Comparison of ENCODE assay signal across 39 cellular contexts in the genomic region with DNA sequence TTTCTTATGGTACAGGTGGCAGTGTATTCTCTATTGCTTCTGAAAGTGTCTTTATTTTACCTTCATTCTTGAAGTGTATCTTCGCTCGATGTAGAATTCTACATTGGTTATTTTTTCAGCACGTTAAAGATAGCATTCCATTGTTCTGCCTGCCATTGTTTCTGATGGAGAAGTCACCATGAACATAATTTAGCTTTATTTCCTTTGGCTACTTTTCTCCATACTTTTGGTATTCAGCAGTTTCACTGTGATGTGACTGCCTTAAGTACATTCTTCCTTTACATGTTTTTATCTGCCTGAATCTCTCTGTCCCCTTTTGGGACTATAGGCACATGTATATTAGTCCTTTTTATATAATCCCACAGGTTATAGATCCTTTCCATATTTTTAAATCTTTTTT.
"Had no signal": no experiment of that assay in that cellular context is flagged by ENCODE, and none has a peak within 500 bp of the region (broad histone marks: within the 10 kb centered on the region; RNA-seq: fewer than 3 reads in every experiment).

No MANE protein-coding gene starts in this region.

- H3K9me3 Mint-ChIP-seq: activated naive CD4-positive, alpha-beta T cell treated with anti-CD3 and anti-CD28 coated beads for 36 hours; activated naive CD4-positive, alpha-beta T cell treated with anti-CD3 and anti-CD28 coated beads, Interleukin-2, amount 10 ng/mL, durations not matched to agents 7 days and 5 days; activated naive CD4-positive, alpha-beta T cell treated with anti-CD3 and anti-CD28 coated beads, Interleukin-2, amount 50 U/mL, for 24 hours; activated naive CD4-positive, alpha-beta T cell treated with anti-CD3 and anti-CD28 coated beads, Interleukin-2, amount 50 U/mL, for 72 hours; activated naive CD8-positive, alpha-beta T cell treated with anti-CD3 and anti-CD28 coated beads for 36 hours; activated naive CD8-positive, alpha-beta T cell treated with anti-CD3 and anti-CD28 coated beads, Interleukin-2, amount 10 ng/mL, durations not matched to agents 7 days and 5 days; activated naive CD8-positive, alpha-beta T cell treated with anti-CD3 and anti-CD28 coated beads, Interleukin-2, amount 50 U/mL, for 24 hours; activated T-cell treated with anti-CD3 and anti-CD28 coated beads, Interleukin-2, amount 50 U/mL, for 24 hours; activated T-cell treated with anti-CD3 and anti-CD28 coated beads, Interleukin-2, amount 50 U/mL, for 4 hours; activated T-cell treated with anti-CD3 and anti-CD28 coated beads, Interleukin-2, amount 50 U/mL, for 72 hours; activated T-helper 1 cell treated with anti-CD3 and anti-CD28 coated beads, Interleukin-12 subunit alpha, Interleukin-12 subunit beta, Interleukin-2, Interleukin-4 antibody, amounts not matched to agents 30 ng/mL and 10 ng/mL and 1 ng/mL, durations not matched to agents 14 hours and 24 hours and 36 hours; activated T-helper 17 cell treated with anti-CD3 and anti-CD28 coated beads, Interleukin-2, amount 50 U/mL, for 72 hours; activated T-helper 2 cell treated with anti-CD3 and anti-CD28 coated beads, Interferon-gamma antibody, Interleukin-2, Interleukin-4, amounts not matched to agents 10 μg/mL and 5 μg/mL and 100 μg/mL, durations not matched to agents 14 hours and 24 hours and 36 hours; central memory CD8-positive, alpha-beta T cell had no signal

- ATAC-seq: activated naive CD4-positive, alpha-beta T cell treated with anti-CD3 and anti-CD28 coated beads, Interleukin-2, amount 50 U/mL, for 72 hours; activated naive CD8-positive, alpha-beta T cell treated with anti-CD3 and anti-CD28 coated beads, Interleukin-2, amount 50 U/mL, for 24 hours; activated T-cell treated with anti-CD3 and anti-CD28 coated beads, Interleukin-2, amount 50 U/mL, for 4 hours; activated T-cell treated with anti-CD3 and anti-CD28 coated beads, Interleukin-2, amount 50 U/mL, for 72 hours; activated T-helper 17 cell treated with anti-CD3 and anti-CD28 coated beads, Interleukin-2, amount 50 U/mL, for 72 hours; body of pancreas had no signal

- H3K4me3 ChIP-seq: adrenal gland, ascending aorta, body of pancreas, breast epithelium, cardiac muscle cell had no signal

- H3K4me1 ChIP-seq: adrenal gland, ascending aorta, body of pancreas, breast epithelium had no signal

- H3K27ac Mint-ChIP-seq: activated naive CD4-positive, alpha-beta T cell treated with anti-CD3 and anti-CD28 coated beads for 36 hours; activated naive CD4-positive, alpha-beta T cell treated with anti-CD3 and anti-CD28 coated beads, Interleukin-2, amount 10 ng/mL, durations not matched to agents 7 days and 5 days; activated naive CD4-positive, alpha-beta T cell treated with anti-CD3 and anti-CD28 coated beads, Interleukin-2, amount 50 U/mL, for 24 hours; activated naive CD4-positive, alpha-beta T cell treated with anti-CD3 and anti-CD28 coated beads, Interleukin-2, amount 50 U/mL, for 72 hours; activated naive CD8-positive, alpha-beta T cell; activated naive CD8-positive, alpha-beta T cell treated with anti-CD3 and anti-CD28 coated beads for 36 hours; activated naive CD8-positive, alpha-beta T cell treated with anti-CD3 and anti-CD28 coated beads, Interleukin-2, amount 10 ng/mL, durations not matched to agents 7 days and 5 days; activated naive CD8-positive, alpha-beta T cell treated with anti-CD3 and anti-CD28 coated beads, Interleukin-2, amount 50 U/mL, for 24 hours; activated T-cell treated with anti-CD3 and anti-CD28 coated beads, Interleukin-2, amount 50 U/mL, for 24 hours; activated T-cell treated with anti-CD3 and anti-CD28 coated beads, Interleukin-2, amount 50 U/mL, for 72 hours; activated T-helper 1 cell treated with anti-CD3 and anti-CD28 coated beads, Interleukin-12 subunit alpha, Interleukin-12 subunit beta, Interleukin-2, Interleukin-4 antibody, amounts not matched to agents 30 ng/mL and 10 ng/mL and 1 ng/mL, durations not matched to agents 14 hours and 24 hours and 36 hours; activated T-helper 17 cell treated with anti-CD3 and anti-CD28 coated beads, Interleukin-2, amount 50 U/mL, for 72 hours; activated T-helper 2 cell treated with anti-CD3 and anti-CD28 coated beads, Interferon-gamma antibody, Interleukin-2, Interleukin-4, amounts not matched to agents 10 μg/mL and 5 μg/mL and 100 μg/mL, durations not matched to agents 14 hours and 24 hours and 36 hours; brain had no signal

- H3K9me3 ChIP-seq: adrenal gland, ascending aorta, body of pancreas, breast epithelium had no signal

- H3K27me3 Mint-ChIP-seq: activated naive CD4-positive, alpha-beta T cell treated with anti-CD3 and anti-CD28 coated beads, Interleukin-2, amount 10 ng/mL, durations not matched to agents 7 days and 5 days; activated naive CD4-positive, alpha-beta T cell treated with anti-CD3 and anti-CD28 coated beads, Interleukin-2, amount 50 U/mL, for 24 hours; activated naive CD8-positive, alpha-beta T cell; activated naive CD8-positive, alpha-beta T cell treated with anti-CD3 and anti-CD28 coated beads for 36 hours; activated naive CD8-positive, alpha-beta T cell treated with anti-CD3 and anti-CD28 coated beads, Interleukin-2, amount 10 ng/mL, durations not matched to agents 7 days and 5 days; activated naive CD8-positive, alpha-beta T cell treated with anti-CD3 and anti-CD28 coated beads, Interleukin-2, amount 50 U/mL, for 24 hours; activated T-cell treated with anti-CD3 and anti-CD28 coated beads, Interleukin-2, amount 50 U/mL, for 24 hours; activated T-helper 17 cell treated with anti-CD3 and anti-CD28 coated beads, Interleukin-2, amount 50 U/mL, for 72 hours; brain; central memory CD8-positive, alpha-beta T cell had no signal

- H3K4me3 Mint-ChIP-seq: activated naive CD4-positive, alpha-beta T cell treated with anti-CD3 and anti-CD28 coated beads for 36 hours; activated naive CD4-positive, alpha-beta T cell treated with anti-CD3 and anti-CD28 coated beads, Interleukin-2, amount 10 ng/mL, durations not matched to agents 7 days and 5 days; activated naive CD4-positive, alpha-beta T cell treated with anti-CD3 and anti-CD28 coated beads, Interleukin-2, amount 50 U/mL, for 24 hours; activated naive CD8-positive, alpha-beta T cell; activated naive CD8-positive, alpha-beta T cell treated with anti-CD3 and anti-CD28 coated beads for 36 hours; activated naive CD8-positive, alpha-beta T cell treated with anti-CD3 and anti-CD28 coated beads, Interleukin-2, amount 10 ng/mL, durations not matched to agents 7 days and 5 days; activated naive CD8-positive, alpha-beta T cell treated with anti-CD3 and anti-CD28 coated beads, Interleukin-2, amount 50 U/mL, for 24 hours; activated T-cell treated with anti-CD3 and anti-CD28 coated beads, Interleukin-2, amount 50 U/mL, for 24 hours; activated T-cell treated with anti-CD3 and anti-CD28 coated beads, Interleukin-2, amount 50 U/mL, for 4 hours; activated T-cell treated with anti-CD3 and anti-CD28 coated beads, Interleukin-2, amount 50 U/mL, for 72 hours; activated T-helper 1 cell treated with anti-CD3 and anti-CD28 coated beads, Interleukin-12 subunit alpha, Interleukin-12 subunit beta, Interleukin-2, Interleukin-4 antibody, amounts not matched to agents 30 ng/mL and 10 ng/mL and 1 ng/mL, durations not matched to agents 14 hours and 24 hours and 36 hours; activated T-helper 17 cell treated with anti-CD3 and anti-CD28 coated beads, Interleukin-2, amount 50 U/mL, for 72 hours; brain; central memory CD8-positive, alpha-beta T cell had no signal

- H3K27ac ChIP-seq: adrenal gland, ascending aorta, body of pancreas, brain microvascular endothelial cell, breast epithelium, cardiac muscle cell had no signal

- H3K27me3 ChIP-seq: adrenal gland, ascending aorta, body of pancreas, brain microvascular endothelial cell, breast epithelium, cardiac muscle cell had no signal

- DNase-seq: activated effector memory CD4-positive, alpha-beta T cell treated with anti-CD3 and anti-CD28 coated beads, Interleukin-2, amount 50 U/mL, for 16 hours; activated effector memory CD4-positive, alpha-beta T cell treated with Interleukin-2 at 50 U/mL for 16 hours; activated gamma-delta T cell; activated gamma-delta T cell treated with Interleukin-2 at 50 U/mL for 16 hours; activated naive CD4-positive, alpha-beta T cell; activated naive CD4-positive, alpha-beta T cell treated with anti-CD3 and anti-CD28 coated beads for 36 hours; activated naive CD4-positive, alpha-beta T cell treated with anti-CD3 and anti-CD28 coated beads, Interleukin-2, amount 10 ng/mL, durations not matched to agents 7 days and 5 days; activated naive CD4-positive, alpha-beta T cell treated with Interleukin-2 at 50 U/mL for 16 hours; activated naive CD8-positive, alpha-beta T cell treated with anti-CD3 and anti-CD28 coated beads for 36 hours; activated naive CD8-positive, alpha-beta T cell treated with anti-CD3 and anti-CD28 coated beads, Interleukin-2, amount 10 ng/mL, durations not matched to agents 7 days and 5 days; activated naive CD8-positive, alpha-beta T cell treated with anti-CD3 and anti-CD28 coated beads, Interleukin-2, amount 50 U/mL, for 24 hours; activated T-cell treated with anti-CD3 and anti-CD28 coated beads, Interleukin-2, amount 50 U/mL, for 1 hour; activated T-cell treated with anti-CD3 and anti-CD28 coated beads, Interleukin-2, amount 50 U/mL, for 24 hours; activated T-cell treated with anti-CD3 and anti-CD28 coated beads, Interleukin-2, amount 50 U/mL, for 4 hours; activated T-cell treated with anti-CD3 and anti-CD28 coated beads, Interleukin-2, amount 50 U/mL, for 48 hours; activated T-cell treated with anti-CD3 and anti-CD28 coated beads, Interleukin-2, amount 50 U/mL, for 72 hours; adrenal gland; amniotic stem cell; amygdala; anterior cingulate cortex; aorta; body of pancreas; brain microvascular endothelial cell; caudate nucleus; central memory CD4-positive, alpha-beta T cell; cerebellar nuclear complex had no signal

- FAIRE-seq: astrocyte, bronchial epithelial cell had no signal

- H3K4me1 Mint-ChIP-seq: activated naive CD4-positive, alpha-beta T cell treated with anti-CD3 and anti-CD28 coated beads, Interleukin-2, amount 10 ng/mL, durations not matched to agents 7 days and 5 days; activated naive CD4-positive, alpha-beta T cell treated with anti-CD3 and anti-CD28 coated beads, Interleukin-2, amount 50 U/mL, for 24 hours; activated naive CD8-positive, alpha-beta T cell treated with anti-CD3 and anti-CD28 coated beads for 36 hours; activated naive CD8-positive, alpha-beta T cell treated with anti-CD3 and anti-CD28 coated beads, Interleukin-2, amount 10 ng/mL, durations not matched to agents 7 days and 5 days; activated naive CD8-positive, alpha-beta T cell treated with anti-CD3 and anti-CD28 coated beads, Interleukin-2, amount 50 U/mL, for 24 hours; activated T-helper 17 cell treated with anti-CD3 and anti-CD28 coated beads, Interleukin-2, amount 50 U/mL, for 72 hours; brain had no signal
